13 cellular contexts compared by ENCODE assay signal in genomic region chr7:76485822-76486601, GRCh38. TPM values are rescaled to one million over a fixed set of nuclear protein-coding genes. Genes with fewer than 3 reads are reported as not detected.
DNase-seq lines count a peak whose midpoint lies in the region; ATAC-seq and TF ChIP-seq lines count a peak whose summit lies in the region.
"Not testable (repeated sequence)": the region's sequence is repeated elsewhere in the genome, so short reads cannot be mapped to it uniquely, and the experiment has no call there.
"Had no signal": no experiment of that assay in that cellular context is flagged by ENCODE, and none has a peak within 500 bp of the region (broad histone marks: within the 10 kb centered on the region; RNA-seq: fewer than 3 reads in every experiment).

No MANE protein-coding gene starts in this region.

- intact Hi-C loops in activated CD8-positive, alpha-beta T cell treated with anti-CD3 and anti-CD28 coated beads for 36 hours (cut with micrococcal nuclease); heart left ventricle (cut with DNase I): not testable (repeated sequence)

- not testable (repeated sequence) for H3K27me3 ChIP-seq in heart left ventricle

- H3K27ac Mint-ChIP-seq in activated CD8-positive, alpha-beta T cell treated with anti-CD3 and anti-CD28 coated beads for 36 hours; stimulated activated naive B cell treated with anti-CD40 and anti-IgM and Interleukin-4, amounts not matched to agents 10 μg/mL and 1 μg/mL and 100 μg/mL, for 72 hours: not testable (repeated sequence)

- H3K36me3 ChIP-seq in heart left ventricle, result peaks cover 0 to 24% (median 6%) of the 10 kb centered on the region in 9 donors

- H3K27me3 Mint-ChIP-seq in activated CD8-positive, alpha-beta T cell treated with anti-CD3 and anti-CD28 coated beads for 36 hours; stimulated activated naive B cell treated with anti-CD40 and anti-IgM and Interleukin-4, amounts not matched to agents 10 μg/mL and 1 μg/mL and 100 μg/mL, for 72 hours: not testable (repeated sequence)

- not testable (repeated sequence) for TF ChIP-seq CTCF in activated CD8-positive, alpha-beta T cell treated with anti-CD3 and anti-CD28 coated beads for 36 hours (IDR thresholded peaks at IDR 0.05); heart left ventricle (IDR thresholded peaks at IDR 0.05)

- H3K27ac ChIP-seq in heart left ventricle, result not testable (repeated sequence)

- not testable (repeated sequence) for H3K4me1 Mint-ChIP-seq in activated CD8-positive, alpha-beta T cell treated with anti-CD3 and anti-CD28 coated beads for 36 hours (ENCODE audit: low read depth); stimulated activated naive B cell treated with anti-CD40 and anti-IgM and Interleukin-4, amounts not matched to agents 10 μg/mL and 1 μg/mL and 100 μg/mL, for 72 hours

- peak; percentile 29 for ATAC-seq in GM18511 (IDR thresholded peaks at IDR 0.05; ENCODE audit: unreplicated experiment)
- peak; percentile 3 for ATAC-seq in GM19463 (IDR thresholded peaks at IDR 0.05; ENCODE audit: unreplicated experiment)
- ATAC-seq in GM21825 (IDR thresholded peaks at IDR 0.05; ENCODE audit: unreplicated experiment), result peak; percentile 8
- peak; percentile 18 for ATAC-seq in HG03045 (IDR thresholded peaks at IDR 0.05; ENCODE audit: unreplicated experiment)
- peak; percentile 3 for ATAC-seq in HG03520 (IDR thresholded peaks at IDR 0.05; ENCODE audit: unreplicated experiment)
- peak; percentile 35 for ATAC-seq in activated CD8-positive, alpha-beta T cell treated with anti-CD3 and anti-CD28 coated beads for 36 hours
- peak; percentile 18 to 65 (median 50) for ATAC-seq in heart left ventricle
- ATAC-seq in stimulated activated naive B cell treated with anti-CD40 and anti-IgM and Interleukin-4, amounts not matched to agents 10 μg/mL and 1 μg/mL and 100 μg/mL, for 72 hours (replicated peaks), result peak; percentile 14 to 20

- not testable (repeated sequence) for TF ChIP-seq POLR2A in heart left ventricle (IDR thresholded peaks at IDR 0.05)

- H3K4me3 Mint-ChIP-seq in activated CD8-positive, alpha-beta T cell treated with anti-CD3 and anti-CD28 coated beads for 36 hours; stimulated activated naive B cell treated with anti-CD40 and anti-IgM and Interleukin-4, amounts not matched to agents 10 μg/mL and 1 μg/mL and 100 μg/mL, for 72 hours: not testable (repeated sequence)

- H3K4me3 ChIP-seq in heart left ventricle, result not testable (repeated sequence)

- 45 to 52% methylated on average over 6 of the region's 20 CpGs; no CpG with 5 or more reads in 2 of the 4 donors for WGBS in heart left ventricle, 4 donors

- not testable (repeated sequence) for H3K9me3 ChIP-seq in heart left ventricle

- H3K4me1 ChIP-seq in heart left ventricle, result not testable (repeated sequence)

- H3K36me3 Mint-ChIP-seq in activated CD8-positive, alpha-beta T cell treated with anti-CD3 and anti-CD28 coated beads for 36 hours (ENCODE audit: low read depth), result not testable (repeated sequence)
- H3K36me3 Mint-ChIP-seq in stimulated activated naive B cell treated with anti-CD40 and anti-IgM and Interleukin-4, amounts not matched to agents 10 μg/mL and 1 μg/mL and 100 μg/mL, for 72 hours, result peaks cover 11 to 15% of the 10 kb centered on the region in 2 donors

- POLR2A ChIA-PET in activated CD8-positive, alpha-beta T cell treated with anti-CD3 and anti-CD28 coated beads for 36 hours (lab: Charles Lee), result not testable (repeated sequence)

- CTCF ChIA-PET in activated CD8-positive, alpha-beta T cell treated with anti-CD3 and anti-CD28 coated beads for 36 hours (lab: Charles Lee), result not testable (repeated sequence)

- peak; percentile 24 for DNase-seq in activated CD8-positive, alpha-beta T cell treated with anti-CD3 and anti-CD28 coated beads for 36 hours
- not testable (repeated sequence) for DNase-seq in heart left ventricle; stimulated activated naive B cell treated with anti-CD40 and anti-IgM and Interleukin-4, amounts not matched to agents 10 μg/mL and 1 μg/mL and 100 μg/mL, for 72 hours

- not testable (repeated sequence) for H3K9me3 Mint-ChIP-seq in activated CD8-positive, alpha-beta T cell treated with anti-CD3 and anti-CD28 coated beads for 36 hours; stimulated activated naive B cell treated with anti-CD40 and anti-IgM and Interleukin-4, amounts not matched to agents 10 μg/mL and 1 μg/mL and 100 μg/mL, for 72 hours

RNA-seq across cellular contexts. Expression of gene UPK3B, which starts 24.3 kb away (rescaled TPM):
- total RNA-seq in activated CD8-positive, alpha-beta T cell treated with anti-CD3 and anti-CD28 coated beads for 36 hours, result under 1 TPM in 1 of 2 experiments, not detected in 1; 0.40 TPM
- 100 to 1,000 TPM in 1 of 9 donors, under 1 TPM in 2, not detected in 6; 0.32 to 238 (median 0.63) TPM for total RNA-seq in heart left ventricle
- under 1 TPM; 0.19 to 0.24 TPM for polyA plus RNA-seq in heart left ventricle
- total RNA-seq: HepG2 had no signal
- polyA plus RNA-seq: HepG2, SK-N-SH had no signal

RNA-seq across cellular contexts. Expression of gene DTX2, which starts 24.5 kb away (rescaled TPM):
- total RNA-seq in activated CD8-positive, alpha-beta T cell treated with anti-CD3 and anti-CD28 coated beads for 36 hours, result 10 to 100 TPM; 20.5 to 20.8 TPM
- 10 to 100 TPM in 4 of 9 donors, 1 to 10 TPM in 5; 6.2 to 23.0 (median 8.8) TPM for total RNA-seq in heart left ventricle
- 10 to 100 TPM; 13.8 to 14.6 TPM for polyA plus RNA-seq in heart left ventricle

RNA-seq across cellular contexts. Expression of gene SPDYE16, which starts 57.1 kb away (rescaled TPM):
- under 1 TPM; 0.20 to 0.23 TPM for total RNA-seq in activated CD8-positive, alpha-beta T cell treated with anti-CD3 and anti-CD28 coated beads for 36 hours
- under 1 TPM in 4 of 9 donors, not detected in 5; 0.20 to 0.32 (median 0.25) TPM for total RNA-seq in heart left ventricle
- polyA plus RNA-seq in heart left ventricle, result under 1 TPM; 0.08 TPM
- total RNA-seq: ascending aorta, chondrocyte, H9 had no signal
- polyA plus RNA-seq: HepG2 had no signal
